Comparison of ENCODE assay signal across 23 cellular contexts in the genomic region with DNA sequence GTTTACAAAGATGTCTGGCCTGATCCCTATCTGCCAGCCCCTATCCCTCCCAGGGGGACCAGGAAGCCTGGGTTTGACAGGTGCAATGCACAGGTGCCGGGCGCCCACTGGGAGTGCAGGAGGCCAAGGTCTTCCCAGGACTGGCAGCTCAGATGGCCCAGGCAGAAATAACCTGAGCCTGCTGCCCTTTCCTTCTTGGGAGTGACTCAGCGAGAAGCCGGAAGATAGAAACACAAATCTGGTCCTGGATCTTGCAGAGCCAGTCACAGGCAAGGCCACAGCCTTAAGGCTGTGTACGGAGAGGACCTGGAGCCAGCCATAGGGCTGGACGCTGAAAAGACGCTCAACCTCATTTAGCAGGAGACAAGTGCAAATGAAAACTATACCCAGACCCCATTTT. TPM values are rescaled to one million over a fixed set of nuclear protein-coding genes. Genes with fewer than 3 reads are reported as not detected.
DNase-seq lines count a peak whose midpoint lies in the region; ATAC-seq and TF ChIP-seq lines count a peak whose summit lies in the region.
"Had no signal": no experiment of that assay in that cellular context is flagged by ENCODE, and none has a peak within 500 bp of the region (broad histone marks: within the 10 kb centered on the region; RNA-seq: fewer than 3 reads in every experiment).

No MANE protein-coding gene starts in this region.

- H3K4me3 Mint-ChIP-seq in Calu3 (ENCODE audit: low read depth, unreplicated experiment) = no peak overlapping the region
- no peak overlapping the region for H3K4me3 Mint-ChIP-seq in activated naive CD4-positive, alpha-beta T cell treated with anti-CD3 and anti-CD28 coated beads, Interleukin-2, amount 10 ng/mL, durations not matched to agents 7 days and 5 days
- H3K4me3 Mint-ChIP-seq: activated CD8-positive, alpha-beta T cell treated with anti-CD3 and anti-CD28 coated beads for 36 hours; activated naive CD4-positive, alpha-beta T cell treated with anti-CD3 and anti-CD28 coated beads for 36 hours; dendritic cell treated with granulocyte-macrophage colony-stimulating factor and Interleukin-4, amounts not matched to agents 40 ng/mL and 50 ng/mL, for 4 days had no signal

- no peak overlapping the region for H2AFZ ChIP-seq in osteoblast (ENCODE audit: low read length)

- H3K79me2 ChIP-seq in osteoblast (ENCODE audit: insufficient read depth, low read length) = no peaks in the 10 kb centered on the region

- H3K36me3 Mint-ChIP-seq in Calu3 (ENCODE audit: insufficient read depth, unreplicated experiment) = no peaks in the 10 kb centered on the region
- no peaks in the 10 kb centered on the region for H3K36me3 Mint-ChIP-seq in activated naive CD4-positive, alpha-beta T cell treated with anti-CD3 and anti-CD28 coated beads, Interleukin-2, amount 10 ng/mL, durations not matched to agents 7 days and 5 days

- peak; percentile 60 for DNase-seq in Calu3
- DNase-seq in NCI-H69 (lab: John Stamatoyannopoulos, UW) = peak; percentile 43
- peak; percentile 91 for DNase-seq in cerebellar cortex (ENCODE audit: low spot score)
- DNase-seq in osteoblast (ENCODE audit: insufficient read length, low spot score, missing footprints) = peak; percentile 50
- no peak for DNase-seq in activated naive CD4-positive, alpha-beta T cell treated with anti-CD3 and anti-CD28 coated beads, Interleukin-2, amount 10 ng/mL, durations not matched to agents 7 days and 5 days
- no peak for DNase-seq in NCI-H446 (lab: John Stamatoyannopoulos, UW)
- DNase-seq: activated CD4-positive, CD25-positive, alpha-beta regulatory T cell; activated CD8-positive, alpha-beta T cell treated with anti-CD3 and anti-CD28 coated beads for 36 hours; activated naive CD4-positive, alpha-beta T cell treated with anti-CD3 and anti-CD28 coated beads for 36 hours; activated T-cell treated with anti-CD3 and anti-CD28 coated beads, Interleukin-2, amount 50 U/mL, for 1 hour; DND-41; foreskin melanocyte; H7; NCI-H1417; NCI-H526 treated with DMSO at 0.1 percent for 48 hours; sigmoid colon; stimulated activated naive CD4-positive, alpha-beta T cell had no signal

- no peaks in the 10 kb centered on the region for H3K4me1 ChIP-seq in osteoblast (ENCODE audit: insufficient read depth, low read length)
- H3K4me1 ChIP-seq: sigmoid colon had no signal

- intact Hi-C loops in Calu3 (cut with micrococcal nuclease; ENCODE audit: unreplicated experiment) = no loop called here

- H3K9me3 Mint-ChIP-seq in Calu3 (ENCODE audit: low read depth, unreplicated experiment) = no peaks in the 10 kb centered on the region
- H3K9me3 Mint-ChIP-seq in activated naive CD4-positive, alpha-beta T cell treated with anti-CD3 and anti-CD28 coated beads, Interleukin-2, amount 10 ng/mL, durations not matched to agents 7 days and 5 days = no peaks in the 10 kb centered on the region
- H3K9me3 Mint-ChIP-seq: activated CD8-positive, alpha-beta T cell treated with anti-CD3 and anti-CD28 coated beads for 36 hours; activated naive CD4-positive, alpha-beta T cell treated with anti-CD3 and anti-CD28 coated beads for 36 hours had no signal

- CTCF ChIA-PET in Calu3 (lab: Charles Lee) = interaction anchor here (0.6 to 1.4 kb wide), 5 partner anchors 14 to 138 kb away, joined by 3 to 4 read pairs (median 3); no protein-coding TSS in a partner anchor
- CTCF ChIA-PET in activated naive CD4-positive, alpha-beta T cell treated with anti-CD3 and anti-CD28 coated beads, Interleukin-2, amount 10 ng/mL, durations not matched to agents 7 days and 5 days (lab: Charles Lee) = interaction anchor here (1.8 kb wide), 1 partner anchor 62 kb away, joined by 5 read pairs; no protein-coding TSS in a partner anchor

- no peak overlapping the region for H3K4me2 ChIP-seq in osteoblast (ENCODE audit: insufficient read depth, low read length)

- no peak overlapping the region for H3K27ac ChIP-seq in osteoblast (ENCODE audit: low read depth, low read length)
- H3K27ac ChIP-seq: epithelial cell of prostate, sigmoid colon had no signal

- H4K20me1 ChIP-seq in osteoblast (ENCODE audit: insufficient read depth, low read length) = no peaks in the 10 kb centered on the region

- peaks cover 10% of the 10 kb centered on the region for H3K27me3 Mint-ChIP-seq in Calu3 (ENCODE audit: unreplicated experiment)
- H3K27me3 Mint-ChIP-seq in activated naive CD4-positive, alpha-beta T cell treated with anti-CD3 and anti-CD28 coated beads, Interleukin-2, amount 10 ng/mL, durations not matched to agents 7 days and 5 days = peaks cover 32% of the 10 kb centered on the region

- TF ChIP-seq CTCF in Calu3 (IDR thresholded peaks at IDR 0.05; ENCODE audit: unreplicated experiment) (no peak), osteoblast (IDR thresholded peaks at IDR 0.05; ENCODE audit: extremely low read depth, low read depth, low read length) (no peak)

- peak overlapping the region; percentile 34 for H3K27ac Mint-ChIP-seq in Calu3 (ENCODE audit: unreplicated experiment)
- H3K27ac Mint-ChIP-seq in activated naive CD4-positive, alpha-beta T cell treated with anti-CD3 and anti-CD28 coated beads, Interleukin-2, amount 10 ng/mL, durations not matched to agents 7 days and 5 days = no peak overlapping the region
- H3K27ac Mint-ChIP-seq: activated CD8-positive, alpha-beta T cell treated with anti-CD3 and anti-CD28 coated beads for 36 hours; activated naive CD4-positive, alpha-beta T cell treated with anti-CD3 and anti-CD28 coated beads for 36 hours; dendritic cell treated with granulocyte-macrophage colony-stimulating factor and Interleukin-4, amounts not matched to agents 40 ng/mL and 50 ng/mL, for 4 days had no signal

- ATAC-seq in GM18519 (IDR thresholded peaks at IDR 0.05; ENCODE audit: low FRiP score, unreplicated experiment) = no peak
- ATAC-seq in GM21526 (IDR thresholded peaks at IDR 0.05; ENCODE audit: low FRiP score, unreplicated experiment) = no peak
- ATAC-seq: activated CD8-positive, alpha-beta T cell treated with anti-CD3 and anti-CD28 coated beads for 36 hours had no signal

- H3K36me3 ChIP-seq in osteoblast (ENCODE audit: insufficient read depth, low read length) = no peaks in the 10 kb centered on the region
- H3K36me3 ChIP-seq: sigmoid colon had no signal

- H3K4me1 Mint-ChIP-seq in Calu3 (ENCODE audit: low read depth, unreplicated experiment) = peaks cover 15% of the 10 kb centered on the region
- H3K4me1 Mint-ChIP-seq in activated naive CD4-positive, alpha-beta T cell treated with anti-CD3 and anti-CD28 coated beads, Interleukin-2, amount 10 ng/mL, durations not matched to agents 7 days and 5 days = no peaks in the 10 kb centered on the region

- no TSS peak for BruUV-seq in Calu3 (replicated peaks; lab: Mats Ljungman, UMichigan)

- H3K27me3 ChIP-seq in osteoblast (ENCODE audit: insufficient read depth, low read length) = no peaks in the 10 kb centered on the region
- H3K27me3 ChIP-seq: sigmoid colon had no signal

- no peak overlapping the region for H3K4me3 ChIP-seq in osteoblast (ENCODE audit: insufficient read depth, low read length)
- H3K4me3 ChIP-seq: sigmoid colon had no signal

- no peaks in the 10 kb centered on the region for H3K9me3 ChIP-seq in osteoblast (ENCODE audit: low read depth, low read length)
- H3K9me3 ChIP-seq: sigmoid colon had no signal

RNA-seq across cellular contexts. Expression of gene GPR142, which starts 27.7 kb away (rescaled TPM):
- not detected in 2 replicates for total RNA-seq in Calu3 (2022)
- total RNA-seq in osteoblast = not detected in 2 replicates
- total RNA-seq: activated CD8-positive, alpha-beta T cell treated with anti-CD3 and anti-CD28 coated beads for 36 hours; activated naive CD4-positive, alpha-beta T cell treated with anti-CD3 and anti-CD28 coated beads for 36 hours; H7; mononuclear cell; T-helper 1 cell treated with Interleukin-12 subunit alpha and Interleukin-12 subunit beta and Interleukin-4 antibody, amounts not matched to agents 30 ng/mL and 1 ng/mL, for 36 hours had no signal

RNA-seq across cellular contexts. Expression of gene BTBD17, which starts 33.3 kb away (rescaled TPM):
- total RNA-seq in Calu3 (2022) (not detected in 2 replicates), osteoblast (not detected in 2 replicates)
- total RNA-seq: activated CD8-positive, alpha-beta T cell treated with anti-CD3 and anti-CD28 coated beads for 36 hours; activated naive CD4-positive, alpha-beta T cell treated with anti-CD3 and anti-CD28 coated beads for 36 hours; mononuclear cell; sigmoid colon; T-helper 1 cell treated with Interleukin-12 subunit alpha and Interleukin-12 subunit beta and Interleukin-4 antibody, amounts not matched to agents 30 ng/mL and 1 ng/mL, for 36 hours had no signal

RNA-seq across cellular contexts. Expression of gene GPRC5C, which starts 36.9 kb away (rescaled TPM):
- total RNA-seq in Calu3 (2022) (37.3 and 48.7 TPM in 2 replicates), osteoblast (2.9 and 6.8 TPM in 2 replicates)
- total RNA-seq: activated naive CD4-positive, alpha-beta T cell treated with anti-CD3 and anti-CD28 coated beads for 36 hours had no signal

Comparison
In these comparisons a context has a peak if more than half of its experiments do, and no peak if none do; other contexts are left out.
1. DNase-seq: peak in Calu3 (single experiment), NCI-H69 (single experiment), cerebellar cortex (single experiment) and osteoblast (single experiment); none in activated naive CD4-positive, alpha-beta T cell treated with anti-CD3 and anti-CD28 coated beads, Interleukin-2, amount 10 ng/mL, durations not matched to agents 7 days and 5 days (single experiment) and NCI-H446 (0 of 2).